In the genomic region with DNA sequence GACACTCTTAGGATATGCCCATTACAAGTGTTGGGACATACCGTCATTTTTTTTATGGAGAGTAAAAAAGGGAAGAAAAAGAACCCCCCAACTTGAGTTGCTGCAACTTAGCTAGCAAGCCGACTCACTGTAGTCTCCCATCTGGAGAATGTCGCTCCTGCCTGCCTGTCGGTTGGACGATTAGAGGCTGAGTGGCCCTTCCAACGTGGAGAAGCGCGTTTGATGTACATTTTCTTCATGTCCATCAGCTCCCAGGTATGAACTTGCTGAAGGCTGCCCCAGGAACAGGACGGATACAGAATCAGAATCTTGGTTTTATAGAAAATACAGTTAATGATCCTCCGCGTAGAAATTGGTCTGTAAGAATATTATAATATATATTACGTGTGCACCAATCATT, we compare ENCODE assay signal across 22 cellular contexts.
"Had no signal": no experiment of that assay in that cellular context is flagged by ENCODE, and none has a peak within 500 bp of the region (broad histone marks: within the 10 kb centered on the region; RNA-seq: fewer than 3 reads in every experiment).

No MANE protein-coding gene starts in this region.

- H3K4me3 Mint-ChIP-seq: effector memory CD8-positive, alpha-beta T cell; naive thymus-derived CD8-positive, alpha-beta T cell; nephron progenitor cell had no signal

- H3K36me3 ChIP-seq: left lung, lower lobe of right lung, pancreas, stomach, thyroid gland had no signal

- H3K4me3 ChIP-seq: hepatocyte, left lung, lower lobe of right lung, pancreas, smooth muscle cell, stomach, thyroid gland had no signal

- H3K27ac ChIP-seq: hepatocyte, left lung, lower lobe of right lung, pancreas, stomach, thyroid gland had no signal

- H3K4me1 Mint-ChIP-seq: naive thymus-derived CD8-positive, alpha-beta T cell; nephron progenitor cell had no signal

- H3K27ac Mint-ChIP-seq: effector memory CD8-positive, alpha-beta T cell; naive thymus-derived CD8-positive, alpha-beta T cell; nephron progenitor cell had no signal

- ATAC-seq: effector memory CD8-positive, alpha-beta T cell; left cardiac atrium; left lung; lower lobe of right lung; naive thymus-derived CD8-positive, alpha-beta T cell; pancreas; sciatic nerve had no signal

- H3K4me1 ChIP-seq: left lung, lower lobe of right lung, pancreas, stomach, thyroid gland had no signal

- H3K27me3 ChIP-seq: thyroid gland had no signal

- H3K9me3 ChIP-seq: left lung, lower lobe of right lung, pancreas, thyroid gland had no signal

- H3K9me3 Mint-ChIP-seq: nephron progenitor cell had no signal

- DNase-seq: central memory CD4-positive, alpha-beta T cell; cortex of kidney; effector memory CD8-positive, alpha-beta T cell; erythroblast; left cardiac atrium; lower lobe of right lung; naive thymus-derived CD8-positive, alpha-beta T cell; nephron progenitor cell; occipital lobe; pancreas; stimulated activated CD4-positive, alpha-beta T cell treated with anti-CD3 and anti-CD28 coated beads, Interleukin-12 subunit alpha, Interleukin-12 subunit beta, amount 100 ng/mL, for 4 hours; stimulated activated CD4-positive, alpha-beta T cell treated with anti-CD3 and anti-CD28 coated beads, Interleukin-1b, Interleukin-23, amount 100 ng/mL, for 48 hours; stimulated activated CD4-positive, alpha-beta T cell treated with anti-CD3 and anti-CD28 coated beads, Interleukin-4, amount 100 ng/mL, for 1 hour; stimulated activated CD8-positive, alpha-beta memory T cell treated with anti-CD3 and anti-CD28 coated beads, Interleukin-4, amount 100 ng/mL, for 48 hours; stimulated activated naive CD4-positive, alpha-beta T cell treated with Interleukin-2 at 50 U/mL for 16 hours; stomach; thyroid gland; trophoblast cell had no signal
